ENCODE assay signal across 10 cellular contexts in genomic region chr9:36398745-36399144, GRCh38. TPM values are rescaled to one million over a fixed set of nuclear protein-coding genes. Genes with fewer than 3 reads are reported as not detected.
A peak's percentile ranks its signal among the peaks of the same experiment; 100 is the strongest.
DNase-seq lines count a peak whose midpoint lies in the region; ATAC-seq, FAIRE-seq and TF ChIP-seq lines count a peak whose summit lies in the region.
"Had no signal": no experiment of that assay in that cellular context is flagged by ENCODE, and none has a peak within 500 bp of the region (broad histone marks: within the 10 kb centered on the region; RNA-seq: fewer than 3 reads in every experiment).

No MANE protein-coding gene starts in this region.

- H4K8ac ChIP-seq in mesendoderm (ENCODE audit: low read depth, low read length), result no peak overlapping the region

- peak overlapping the region; percentile 69 for H3K4me2 ChIP-seq in GM12878 (ENCODE audit: control insufficient read depth, insufficient read depth)
- no peak overlapping the region for H3K4me2 ChIP-seq in mesendoderm (ENCODE audit: low read length)

- no peak overlapping the region for H2BK5ac ChIP-seq in mesendoderm (ENCODE audit: low read length)

- H3K9me3 ChIP-seq in HUES64 (ENCODE audit: insufficient read depth, low read depth, low read length), result no peaks in the 10 kb centered on the region
- peaks cover 3% of the 10 kb centered on the region; the same call in 1 of the 3 replicates for H3K9me3 ChIP-seq in GM12878 (replicated peaks; ENCODE audit: control insufficient read depth, insufficient read depth, low read length)

- TF ChIP-seq RAD21 in GM12878 (IDR thresholded peaks at IDR 0.05; ENCODE audit: insufficient read depth, low read depth, low read length), result no peak

- no peaks in the 10 kb centered on the region for H3K27me3 ChIP-seq in HUES64 (ENCODE audit: insufficient read depth, low read length)
- no peaks in the 10 kb centered on the region for H3K27me3 ChIP-seq in GM12878 (replicated peaks in 1 of 2; ENCODE audit: control insufficient read depth in 2 of 2, insufficient read depth in 2 of 2, low read length in 1 of 2)
- no peaks in the 10 kb centered on the region for H3K27me3 ChIP-seq in mesendoderm (ENCODE audit: insufficient read depth, low read length, poor library complexity)
- H3K27me3 ChIP-seq: foreskin keratinocyte had no signal

- H4K20me1 ChIP-seq in GM12878 (ENCODE audit: control insufficient read depth, insufficient read depth), result no peaks in the 10 kb centered on the region

- in situ Hi-C loops in GM12878 (cut with MboI), result no loop called here

- H3K79me2 ChIP-seq in GM12878 (ENCODE audit: control insufficient read depth, insufficient read depth, low read length), result peaks cover 63% of the 10 kb centered on the region
- H3K79me2 ChIP-seq in mesendoderm (ENCODE audit: control insufficient read depth, insufficient read depth, low read length), result peaks cover 52% of the 10 kb centered on the region

- no peak for FAIRE-seq in GM12878 (lab: Jason Lieb, UNC)

- RAD21 ChIA-PET in GM12878 (lab: Charles Lee; ENCODE audit: unreplicated experiment), result no interaction called here

- no peaks in the 10 kb centered on the region for H3K27me3 Mint-ChIP-seq in CD14-positive monocyte (ENCODE audit: low read depth in 3 of 3)

- no peak overlapping the region for H3K18ac ChIP-seq in mesendoderm (ENCODE audit: low read length)

- H2BK120ac ChIP-seq in mesendoderm (ENCODE audit: low read depth, low read length), result no peak overlapping the region

- H3K4me1 Mint-ChIP-seq in CD14-positive monocyte, result peaks cover 35% of the 10 kb centered on the region

- no TSS peak for BruUV-seq in GM12878 (replicated peaks; lab: Mats Ljungman, UMichigan)

- TF ChIP-seq CTCF in CD14-positive monocyte (IDR thresholded peaks at IDR 0.05), result no peak
- TF ChIP-seq CTCF in GM12878 (IDR thresholded peaks at IDR 0.05 in 2 of 3, conservative IDR thresholded peaks at IDR 0.05 in 1 of 3; ENCODE audit: control insufficient read depth in 2 of 3, extremely low read depth in 1 of 3, insufficient read depth in 1 of 3, low read depth in 3 of 3, low read length in 3 of 3), result no peak

- H3K27ac ChIP-seq in HUES64 (ENCODE audit: low read depth, low read length), result no peak overlapping the region
- H3K27ac ChIP-seq in GM12878 (ENCODE audit: control insufficient read depth, insufficient read depth), result no peak overlapping the region
- H3K27ac ChIP-seq in mesendoderm (ENCODE audit: low read depth, low read length), result no peak overlapping the region

- H3K36me3 ChIP-seq in HUES64 (ENCODE audit: insufficient read depth, low read length) (no peaks in the 10 kb centered on the region), GM12878 (ENCODE audit: control insufficient read depth in 2 of 2, insufficient read depth in 2 of 2, low read length in 1 of 2) (no peaks in the 10 kb centered on the region; a peak in 1 of 4 replicates), mesendoderm (ENCODE audit: control insufficient read depth, insufficient read depth, low read length) (no peaks in the 10 kb centered on the region)

- H2AFZ ChIP-seq in GM12878 (ENCODE audit: control insufficient read depth, low read depth, low read length), result no peak overlapping the region

- H3K79me1 ChIP-seq in mesendoderm (ENCODE audit: low read length), result peaks cover 6% of the 10 kb centered on the region

- TF ChIP-seq EP300 in GM12878 (IDR thresholded peaks at IDR 0.05; ENCODE audit: borderline replicate concordance in 1 of 2, control insufficient read depth in 1 of 2, low read depth in 2 of 2, low read length in 2 of 2), result no peak

- ATAC-seq in GM12878 (no peak), sciatic nerve (no peak), HG03097 (IDR thresholded peaks at IDR 0.05; ENCODE audit: low FRiP score, unreplicated experiment) (no peak)
- ATAC-seq: foreskin keratinocyte had no signal

- peaks cover 0 to 1% (median 0%) of the 10 kb centered on the region in 7 donors for H3K9me3 Mint-ChIP-seq in CD14-positive monocyte

- SMC1A ChIA-PET in GM12878 (lab: Charles Lee; ENCODE audit: uncharacterized antibody, unreplicated experiment), result no interaction called here

- H3K27ac Mint-ChIP-seq in CD14-positive monocyte, result peak overlapping the region in 4 of 7 donors; percentile 12 to 54 (median 26)

- H3K4ac ChIP-seq in mesendoderm (ENCODE audit: low read depth, low read length), result no peak overlapping the region

- DNase-seq in CD14-positive monocyte (ENCODE audit: low spot score) (no peak), GM12878 (ENCODE audit: low read depth, low spot score) (no peak), mesendoderm (peak; percentile 50), iPS-NIHi7 (ENCODE audit: extremely low spot score) (no peak), sciatic nerve (ENCODE audit: low spot score) (no peak), activated gamma-delta T cell treated with Interleukin-2 at 50 U/mL for 16 hours (no peak)
- DNase-seq: stimulated activated CD4-positive, alpha-beta T cell treated with anti-CD3 and anti-CD28 coated beads, Interleukin-1b, Interleukin-23, amount 100 ng/mL, for 48 hours had no signal

- POLR2A ChIA-PET in GM12878 (lab: Charles Lee), result interaction anchor here (0.5 kb wide), 1 partner anchor 137 kb away, joined by 3 read pairs; no protein-coding TSS in a partner anchor

- TF ChIP-seq POLR2A in GM12878 (IDR thresholded peaks at IDR 0.05; ENCODE audit: low read depth, low read length), result no peak

- intact Hi-C loops in CD14-positive monocyte (cut with micrococcal nuclease) (no loop called here), GM12878 (cut with micrococcal nuclease; ENCODE audit: unreplicated experiment) (no loop called here), sciatic nerve (cut with DNase I) (no loop called here)

- peaks cover 7 to 11% of the 10 kb centered on the region in 2 donors for H3K36me3 Mint-ChIP-seq in CD14-positive monocyte

- CTCF ChIA-PET in GM12878 (lab: Yijun Ruan, JAX), result interaction anchor here (11.3 kb wide), 1 partner anchor 158 kb away, joined by 421 read pairs; no protein-coding TSS in a partner anchor

- H3K4me1 ChIP-seq in HUES64 (ENCODE audit: insufficient read depth, low read length) (peaks cover 28% of the 10 kb centered on the region), GM12878 (ENCODE audit: control insufficient read depth, insufficient read depth, low read length) (peaks cover 13% of the 10 kb centered on the region), mesendoderm (ENCODE audit: control insufficient read depth, low read depth, low read length) (peaks cover 2% of the 10 kb centered on the region)

- H3K4me3 Mint-ChIP-seq in CD14-positive monocyte, result no peak overlapping the region

- H2AK5ac ChIP-seq in mesendoderm (ENCODE audit: low read length), result no peak overlapping the region

- no peak overlapping the region for H3K23ac ChIP-seq in mesendoderm (ENCODE audit: low read length)

- H2BK15ac ChIP-seq in mesendoderm (replicated peaks; ENCODE audit: low read depth), result no peak overlapping the region

- H3K56ac ChIP-seq in mesendoderm (ENCODE audit: low read length), result no peak overlapping the region

- H3K4me3 ChIP-seq in HUES64 (ENCODE audit: low read length) (peak overlapping the region; percentile 86; the same call in 1 of the 2 replicates), GM12878 (peak overlapping the region; percentile 61; the same call in 1 of the 2 replicates), mesendoderm (ENCODE audit: low read length) (no peak overlapping the region)

- no peak overlapping the region for H4K5ac ChIP-seq in mesendoderm (ENCODE audit: low read length)

- H3K9ac ChIP-seq in HUES64 (ENCODE audit: low read depth, low read length) (peak overlapping the region; percentile 25; the same call in 1 of the 2 replicates), GM12878 (ENCODE audit: control insufficient read depth, insufficient read depth, low read length) (no peak overlapping the region), mesendoderm (ENCODE audit: low read length) (peak overlapping the region; percentile 48)

TF ChIP-seq in GM12878, 131 proteins besides CTCF, POLR2A, EP300 and RAD21 (continues in another document):
- no peak for TF ChIP-seq RFX5 (IDR thresholded peaks at IDR 0.05; ENCODE audit: low read depth, low read length)
- no peak for TF ChIP-seq MEF2A (IDR thresholded peaks at IDR 0.05; ENCODE audit: insufficient read depth, low read depth, low read length)

RNA-seq across cellular contexts. Expression of gene RNF38, which starts 1.3 kb away (rescaled TPM):
- polyA plus RNA-seq in CD14-positive monocyte (10 to 100 TPM; 11.3 to 13.6 TPM), GM12878 (2011; rRNA removed) (24.7 and 32.0 TPM in 2 replicates), GM12878 (2014; fragmentation: Illumina TruSeq; extraction: Trizol) (24.0 and 29.1 TPM in 2 replicates), GM12878 (2014; fragmentation: Nextera tagmentation; extraction: Ambion mirVana) (1 to 10 TPM; 5.1 to 7.3 TPM), GM12878 (2014; rRNA removed) (13.7 and 15.6 TPM in 2 replicates), GM12878 (2016; fragmentation: Nextera tagmentation; extraction: Ambion mirVana) (10 to 100 TPM; 11.4 to 11.7 TPM)
- polyA plus RNA-seq in HUES64 (2013, experiment 1 of 2), result 30.0 TPM
- polyA plus RNA-seq in HUES64 (2013, experiment 2 of 2), result 36.7 TPM
- total RNA-seq in GM12878 (2013; cell fraction: nucleolus; rRNA removed), result 36.3 and 41.7 TPM in 2 replicates
- total RNA-seq in GM12878 (2014; rRNA removed) (10.4 and 13.3 TPM in 2 replicates), GM12878 (2014; rRNA removed; fragmentation: Illumina TruSeq; extraction: Trizol) (16.4 and 16.7 TPM in 2 replicates), GM12878 (2021) (31.3 and 34.7 TPM in 2 replicates), sciatic nerve (59.5 TPM)
- polyA plus RNA-seq in GM12878 (2011; ENCODE audit: low read depth), result 10.2 TPM
- polyA plus RNA-seq in GM12878 (2011; cell fraction: cytosol; rRNA removed), result 27.9 and 28.9 TPM in 2 replicates
- 25.6 and 30.9 TPM in 2 replicates for polyA plus RNA-seq in GM12878 (2011; cell fraction: nucleus; rRNA removed)
- 14.4 and 16.1 TPM in 2 replicates for polyA plus RNA-seq in GM12878 (2012)
- 58.2 and 99.3 TPM in 2 replicates for polyA minus RNA-seq in GM12878 (2011; rRNA and poly(A)+ RNA removed)
- 15.2 and 16.6 TPM in 2 replicates for polyA minus RNA-seq in GM12878 (2011; cell fraction: cytosol; rRNA and poly(A)+ RNA removed)
- 15.1 and 29.4 TPM in 2 replicates for polyA minus RNA-seq in GM12878 (2011; cell fraction: nucleus; rRNA and poly(A)+ RNA removed)
- 22.1 TPM for polyA plus RNA-seq in mesendoderm (2013, experiment 1 of 2)
- 20.9 TPM for polyA plus RNA-seq in mesendoderm (2013, experiment 2 of 2)
